Comparison of ENCODE assay signal across 24 cellular contexts in the genomic region with DNA sequence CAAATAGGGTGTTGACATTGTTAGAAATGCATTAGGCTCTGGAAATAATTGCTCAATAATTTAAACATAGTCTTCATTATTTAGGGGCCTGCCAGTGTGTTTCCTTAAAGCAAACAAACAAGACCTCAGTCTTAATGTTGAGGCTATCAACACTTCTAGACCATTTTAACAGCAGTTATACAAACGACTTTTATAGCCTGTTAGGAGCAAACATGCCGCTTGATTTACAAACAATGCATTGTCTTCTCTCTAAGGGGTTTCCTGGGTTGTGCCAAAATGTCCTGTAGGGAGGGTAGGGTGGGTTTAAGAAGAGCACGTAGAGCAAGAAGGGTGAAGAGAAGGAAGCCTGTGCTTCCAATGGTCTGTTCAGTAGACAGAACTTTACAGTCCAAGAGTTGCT.
"Had no signal": no experiment of that assay in that cellular context is flagged by ENCODE, and none has a peak within 500 bp of the region (broad histone marks: within the 10 kb centered on the region; RNA-seq: fewer than 3 reads in every experiment).

No MANE protein-coding gene starts in this region.

- H3K9me3 ChIP-seq: colonic mucosa, esophagus squamous epithelium, gastrocnemius medialis, heart right ventricle, lower lobe of right lung had no signal

- H3K27me3 ChIP-seq: colonic mucosa, esophagus squamous epithelium, gastrocnemius medialis, heart right ventricle had no signal

- H3K4me1 ChIP-seq: colonic mucosa, esophagus squamous epithelium, gastrocnemius medialis, heart right ventricle, lower lobe of right lung had no signal

- H3K4me3 ChIP-seq: colonic mucosa, esophagus squamous epithelium, gastrocnemius medialis, heart right ventricle, lower lobe of right lung had no signal

- DNase-seq: colonic mucosa; cortex of kidney; effector CD8-positive, alpha-beta T cell; effector memory CD8-positive, alpha-beta T cell; endodermal cell; erythroblast; esophagus squamous epithelium; foreskin fibroblast; foreskin melanocyte; gastrocnemius medialis; glutamatergic neuron; head of caudate nucleus; heart right ventricle; hippocampal formation; immature natural killer cell; islet precursor cell; kidney; kidney glomerular epithelial cell; left colon; left ventricle myocardium superior; lower lobe of right lung; mesenchymal stem cell; midbrain had no signal

- H3K27ac ChIP-seq: colonic mucosa, epithelial cell of prostate, esophagus squamous epithelium, gastrocnemius medialis, heart right ventricle, lower lobe of right lung had no signal

- H3K36me3 ChIP-seq: colonic mucosa, esophagus squamous epithelium, gastrocnemius medialis, heart right ventricle, lower lobe of right lung had no signal
